Comparison of ENCODE assay signal across 11 cellular contexts in genomic region chr11:7671807-7672206, GRCh38. TPM values are rescaled to one million over a fixed set of nuclear protein-coding genes. Genes with fewer than 3 reads are reported as not detected.
A peak's percentile ranks its signal among the peaks of the same experiment; 100 is the strongest.
DNase-seq lines count a peak whose midpoint lies in the region; ATAC-seq and TF ChIP-seq lines count a peak whose summit lies in the region.
"Had no signal": no experiment of that assay in that cellular context is flagged by ENCODE, and none has a peak within 500 bp of the region (broad histone marks: within the 10 kb centered on the region; RNA-seq: fewer than 3 reads in every experiment).

No MANE protein-coding gene starts in this region.

- ATAC-seq in GM19395 (IDR thresholded peaks at IDR 0.05; ENCODE audit: unreplicated experiment) (peak; percentile 56), HG03095 (IDR thresholded peaks at IDR 0.05; ENCODE audit: unreplicated experiment) (peak; percentile 75), GM19324 (IDR thresholded peaks at IDR 0.05; ENCODE audit: low FRiP score, unreplicated experiment) (no peak), heart left ventricle (no peak)

- intact Hi-C loops in heart left ventricle (cut with DNase I), result no loop called here

- H3K36me3 ChIP-seq in esophagus (ENCODE audit: control insufficient read depth in 2 of 2, insufficient read depth in 2 of 2, low read length in 1 of 2) (no peaks in the 10 kb centered on the region), heart left ventricle (peaks cover 0 to 18% (median 3%) of the 10 kb centered on the region in 9 donors)

- H3K27me3 ChIP-seq in esophagus (ENCODE audit: control insufficient read depth in 1 of 2, insufficient read depth in 2 of 2, low read length in 2 of 2) (no peaks in the 10 kb centered on the region), heart left ventricle (peaks cover 0 to 33% (median 20%) of the 10 kb centered on the region in 9 donors)

- no peak for TF ChIP-seq POLR2A in heart left ventricle (IDR thresholded peaks at IDR 0.05)

- H3K4me1 ChIP-seq in esophagus (ENCODE audit: control insufficient read depth in 2 of 2, insufficient read depth in 2 of 2, low read length in 1 of 2), result peaks cover 7 to 20% of the 10 kb centered on the region in 2 donors
- peaks cover 0 to 22% (median 10%) of the 10 kb centered on the region in 12 donors for H3K4me1 ChIP-seq in heart left ventricle

- 57 to 58% methylated on average over 3 of the region's 3 CpGs for WGBS in esophagus, 2 donors
- 86 to 95% (median 88%) methylated on average over 3 of the region's 3 CpGs for WGBS in heart left ventricle, 4 donors

- DNase-seq in GM13977 (ENCODE audit: low spot score), result peak; percentile 77
- DNase-seq in DMS153 treated with DMSO at 0.1 percent for 48 hours (lab: John Stamatoyannopoulos, UW; ENCODE audit: unreplicated experiment), result no peak
- DNase-seq in AG08396 (ENCODE audit: low spot score), result no peak
- no peak for DNase-seq in heart left ventricle
- DNase-seq: spleen had no signal

- H3K4me3 ChIP-seq in esophagus (ENCODE audit: low read depth in 1 of 2, low read length in 2 of 2) (no peak overlapping the region), heart left ventricle (no peak overlapping the region)
- H3K4me3 ChIP-seq: spleen had no signal

- in situ Hi-C loops in GM13977 (cut with MboI; ENCODE audit: low pct_unique_long_range_greater_than_20kb, low sequenced_read_pairs, unreplicated experiment), result no loop called here

- peak overlapping the region; percentile 79 to 88 for H3K27ac ChIP-seq in esophagus (ENCODE audit: low read depth in 2 of 2, low read length in 1 of 2)
- H3K27ac ChIP-seq in heart left ventricle, result no peak overlapping the region
- H3K27ac ChIP-seq: spleen had no signal

- H3K9me3 ChIP-seq in esophagus (ENCODE audit: control insufficient read depth in 2 of 2, insufficient read depth in 1 of 2, low read depth in 1 of 2, low read length in 1 of 2) (no peaks in the 10 kb centered on the region), heart left ventricle (no peaks in the 10 kb centered on the region)

- TF ChIP-seq CTCF in GM13977 (IDR thresholded peaks at IDR 0.05; ENCODE audit: extremely low read depth, insufficient read depth, missing control alignments) (no peak), heart left ventricle (IDR thresholded peaks at IDR 0.05) (no peak)

RNA-seq across cellular contexts. Expression of gene CYB5R2, which starts 1.5 kb away (rescaled TPM):
- polyA plus RNA-seq in esophagus (10 to 100 TPM; 10.0 to 20.7 TPM), heart left ventricle (1 to 10 TPM; 1.3 to 2.8 TPM)
- 1 to 10 TPM in 5 of 9 donors, under 1 TPM in 4; 0.65 to 4.9 (median 1.1) TPM for total RNA-seq in heart left ventricle

RNA-seq across cellular contexts. Expression of gene OVCH2, which starts 34.5 kb away (rescaled TPM):
- under 1 TPM; 0.06 to 0.14 TPM for polyA plus RNA-seq in esophagus
- total RNA-seq in heart left ventricle, result not detected
- not detected for polyA plus RNA-seq in heart left ventricle
- total RNA-seq: dermis microvascular lymphatic vessel endothelial cell, HT-29, spleen had no signal
- polyA plus RNA-seq: spleen had no signal

Comparison
In these comparisons a context has a peak if more than half of its experiments do, and no peak if none do; other contexts are left out.
1. ATAC-seq: peak in GM19395 (single experiment) and HG03095 (single experiment); none in GM19324 (single experiment) and heart left ventricle (0 of 4).
2. H3K27ac ChIP-seq: peak in esophagus (2 of 2); none in heart left ventricle (0 of 12).